ENCODE assay signal across 8 cellular contexts in genomic region chr6:123803456-123803861, GRCh38. TPM values are rescaled to one million over a fixed set of nuclear protein-coding genes. Genes with fewer than 3 reads are reported as not detected.
DNase-seq lines count a peak whose midpoint lies in the region; ATAC-seq and TF ChIP-seq lines count a peak whose summit lies in the region.

No MANE protein-coding gene starts in this region.

- H3K4me3 ChIP-seq in BLaER1 treated with 17β-estradiol and CSF1 and Interleukin-3, amounts not matched to agents 10 nM and 100 nM: peak overlapping the region; percentile 66 to 80 (median 73)
- H3K4me3 ChIP-seq in MG63 (peak overlapping the region; percentile 30), epithelial cell of esophagus (ENCODE audit: low read length) (peak overlapping the region; percentile 35)

- TF ChIP-seq CTCF in epithelial cell of esophagus (IDR thresholded peaks at IDR 0.05; ENCODE audit: insufficient read depth, low read depth, low read length, missing control alignments) (no peak), omental fat pad (IDR thresholded peaks at IDR 0.05) (no peak)

- peaks cover 0 to 6% (median 0%) of the 10 kb centered on the region in 11 experiments; a peak in 2 of 22 replicates for H4K20me1 ChIP-seq in BLaER1 treated with 17β-estradiol and CSF1 and Interleukin-3, amounts not matched to agents 10 nM and 100 nM

- peak overlapping the region; percentile 34 to 73 (median 56); a peak in 19 of 22 replicates for H3K9ac ChIP-seq in BLaER1 treated with 17β-estradiol and CSF1 and Interleukin-3, amounts not matched to agents 10 nM and 100 nM

- peak; percentile 31 for ATAC-seq in GM21360 (IDR thresholded peaks at IDR 0.05; ENCODE audit: unreplicated experiment)
- peak; percentile 65 for ATAC-seq in omental fat pad (ENCODE audit: low FRiP score)

- no peak overlapping the region for H3K27ac ChIP-seq in BLaER1 treated with 17β-estradiol and CSF1 and Interleukin-3, amounts not matched to agents 10 nM and 100 nM

- H3K36me3 ChIP-seq in BLaER1 treated with 17β-estradiol and CSF1 and Interleukin-3, amounts not matched to agents 10 nM and 100 nM: no peaks in the 10 kb centered on the region
- H3K36me3 ChIP-seq in MG63: no peaks in the 10 kb centered on the region

- H3K4me2 ChIP-seq in BLaER1 treated with 17β-estradiol and CSF1 and Interleukin-3, amounts not matched to agents 10 nM and 100 nM: peak overlapping the region; percentile 89 to 100 (median 99)

- peaks cover 44 to 57% (median 54%) of the 10 kb centered on the region in 11 experiments for H3K27me3 ChIP-seq in BLaER1 treated with 17β-estradiol and CSF1 and Interleukin-3, amounts not matched to agents 10 nM and 100 nM
- peaks cover 41% of the 10 kb centered on the region for H3K27me3 ChIP-seq in MG63

- peaks cover 0 to 8% (median 0%) of the 10 kb centered on the region in 10 experiments; a peak in 4 of 20 replicates for H3K4me1 ChIP-seq in BLaER1 treated with 17β-estradiol and CSF1 and Interleukin-3, amounts not matched to agents 10 nM and 100 nM

- H3K9me3 ChIP-seq in BLaER1 treated with 17β-estradiol and CSF1 and Interleukin-3, amounts not matched to agents 10 nM and 100 nM (replicated peaks in 1 of 11): no peaks in the 10 kb centered on the region
- H3K9me3 ChIP-seq in MG63: no peaks in the 10 kb centered on the region

- no peak for DNase-seq in MG63
- no peak for DNase-seq in epithelial cell of esophagus (ENCODE audit: low read depth)
- no peak for DNase-seq in omental fat pad (ENCODE audit: low spot score)
- DNase-seq in midbrain (lab: John Stamatoyannopoulos, UW): no peak
- DNase-seq in NCI-H2227 (lab: John Stamatoyannopoulos, UW; ENCODE audit: unreplicated experiment): no peak
- DNase-seq in stimulated activated CD4-positive, alpha-beta T cell treated with anti-CD3 and anti-CD28 coated beads, Interleukin-2, amount 100 ng/mL, for 24 hours: no peak

RNA-seq across cellular contexts. Expression of gene NKAIN2, which starts 0.2 kb away (rescaled TPM):
- not detected in 2 replicates for total RNA-seq in MG63 (2014; rRNA removed; shearing (Covaris generic); ENCODE audit: low replicate concordance)
- not detected for total RNA-seq in omental fat pad
